17 cellular contexts compared by ENCODE assay signal in genomic region chr4:73596001-73596400, GRCh38. TPM values are rescaled to one million over a fixed set of nuclear protein-coding genes. Genes with fewer than 3 reads are reported as not detected.
DNase-seq lines count a peak whose midpoint lies in the region; ATAC-seq, FAIRE-seq and TF ChIP-seq lines count a peak whose summit lies in the region.
"Had no signal": no experiment of that assay in that cellular context is flagged by ENCODE, and none has a peak within 500 bp of the region (broad histone marks: within the 10 kb centered on the region; RNA-seq: fewer than 3 reads in every experiment).

No MANE protein-coding gene starts in this region.

- H3K79me2 ChIP-seq in DOHH2 (ENCODE audit: control insufficient read depth, low read length), result peaks cover 65% of the 10 kb centered on the region
- H3K79me2 ChIP-seq in OCI-LY1 (ENCODE audit: insufficient read depth, low read length), result no peaks in the 10 kb centered on the region; the same call in 1 of the 2 replicates
- H3K79me2 ChIP-seq in SU-DHL-6 (ENCODE audit: insufficient read depth, low read length), result no peaks in the 10 kb centered on the region
- H3K79me2 ChIP-seq in PC-9 (ENCODE audit: low read depth), result no peaks in the 10 kb centered on the region

- TF ChIP-seq RAD21 in A549 (conservative IDR thresholded peaks at IDR 0.05 in 1 of 2, IDR thresholded peaks at IDR 0.05 in 1 of 2), result no peak

- no peaks in the 10 kb centered on the region for H3K9me2 ChIP-seq in DOHH2 (replicated peaks; ENCODE audit: control insufficient read depth, low read length)
- H3K9me2 ChIP-seq in OCI-LY1 (ENCODE audit: low read depth, low read length), result no peaks in the 10 kb centered on the region
- H3K9me2 ChIP-seq in SU-DHL-6 (replicated peaks; ENCODE audit: insufficient read depth, low read length), result no peaks in the 10 kb centered on the region
- H3K9me2 ChIP-seq in PC-9 (ENCODE audit: insufficient read depth), result no peaks in the 10 kb centered on the region

- intact Hi-C loops in PC-9 (cut with micrococcal nuclease; ENCODE audit: unreplicated experiment), result loop anchor here (10.0 kb wide), 1 partner anchor 329 kb away; no protein-coding TSS in a partner anchor

- H3K9me3 ChIP-seq in A549 (no peaks in the 10 kb centered on the region), DOHH2 (ENCODE audit: control insufficient read depth, insufficient read depth, low read length) (peaks cover 4% of the 10 kb centered on the region; the same call in 1 of the 2 replicates), OCI-LY1 (ENCODE audit: low read length) (0 out of 2 replicates have a peak, but pooled peaks cover 4% of the 10 kb centered on the region), SU-DHL-6 (ENCODE audit: insufficient read depth, low read length) (no peaks in the 10 kb centered on the region), PC-9 (ENCODE audit: insufficient read depth, low read depth) (no peaks in the 10 kb centered on the region)
- H3K9me3 ChIP-seq: BLaER1, Caco-2 had no signal

- DNase-seq in A549 (ENCODE audit: low read depth in 1 of 2, low spot score in 1 of 2), result no peak
- DNase-seq in activated T-cell treated with anti-CD3 and anti-CD28 coated beads, Interleukin-2, amount 50 U/mL, for 72 hours, result no peak
- DNase-seq in PC-9, result no peak
- no peak for DNase-seq in occipital lobe (lab: John Stamatoyannopoulos, UW)
- DNase-seq: Caco-2; CD8-positive, alpha-beta memory T cell; DND-41; GF-D8; HCEC 1CT; HFFc6 had no signal

- TF ChIP-seq EP300 in A549 (IDR thresholded peaks at IDR 0.05), result no peak

- ATAC-seq in A549, result no peak
- ATAC-seq in activated T-cell treated with anti-CD3 and anti-CD28 coated beads, Interleukin-2, amount 50 U/mL, for 72 hours (replicated peaks in 1 of 2), result no peak

- H3K4me3 ChIP-seq in A549 (no peak overlapping the region), DOHH2 (ENCODE audit: low read length) (peak overlapping the region; percentile 46), OCI-LY1 (ENCODE audit: low read depth, low read length, poor library complexity, severe bottlenecking) (no peak overlapping the region), SU-DHL-6 (ENCODE audit: insufficient read depth, low read length, poor library complexity, severe bottlenecking) (no peak overlapping the region), PC-9 (no peak overlapping the region)
- H3K4me3 ChIP-seq: BLaER1 had no signal

- H3K36me3 ChIP-seq in DOHH2 (ENCODE audit: control insufficient read depth, low read length), result peaks cover 91% of the 10 kb centered on the region
- peaks cover 86% of the 10 kb centered on the region for H3K36me3 ChIP-seq in OCI-LY1 (ENCODE audit: insufficient read depth, low read length)
- H3K36me3 ChIP-seq in SU-DHL-6 (ENCODE audit: low read length), result no peaks in the 10 kb centered on the region
- no peaks in the 10 kb centered on the region for H3K36me3 ChIP-seq in PC-9 (ENCODE audit: low read depth)
- H3K36me3 ChIP-seq: BLaER1 had no signal

- H3K27me3 Mint-ChIP-seq in activated T-cell treated with anti-CD3 and anti-CD28 coated beads, Interleukin-2, amount 50 U/mL, for 72 hours (ENCODE audit: low read depth), result no peaks in the 10 kb centered on the region

- no peak for TF ChIP-seq POLR2A in A549 (IDR thresholded peaks at IDR 0.05; ENCODE audit: low read length)

- H3K27me3 ChIP-seq in DOHH2 (ENCODE audit: control insufficient read depth, low read length), result no peaks in the 10 kb centered on the region
- H3K27me3 ChIP-seq in OCI-LY1 (ENCODE audit: insufficient read depth, low read length), result no peaks in the 10 kb centered on the region
- H3K27me3 ChIP-seq in SU-DHL-6 (ENCODE audit: low read length), result no peaks in the 10 kb centered on the region
- H3K27me3 ChIP-seq in PC-9 (ENCODE audit: insufficient read depth, low read depth), result no peaks in the 10 kb centered on the region
- H3K27me3 ChIP-seq: BLaER1 had no signal

- CTCF ChIA-PET in A549 (lab: Yijun Ruan, JAX) (interaction anchor here (1.2 to 3.8 kb wide), 2 partner anchors 22 to 56 kb away, joined by 4 to 24 read pairs; no protein-coding TSS in a partner anchor), PC-9 (lab: Charles Lee) (no interaction called here)

- H3K4me1 Mint-ChIP-seq in activated T-cell treated with anti-CD3 and anti-CD28 coated beads, Interleukin-2, amount 50 U/mL, for 72 hours (ENCODE audit: low read depth), result no peaks in the 10 kb centered on the region
- H3K4me1 Mint-ChIP-seq: CD8-positive, alpha-beta memory T cell had no signal

- no peaks in the 10 kb centered on the region for H4K20me1 ChIP-seq in DOHH2 (ENCODE audit: control insufficient read depth, insufficient read depth, low read depth, low read length)
- H4K20me1 ChIP-seq in OCI-LY1 (ENCODE audit: insufficient read depth, low read length), result no peaks in the 10 kb centered on the region
- no peaks in the 10 kb centered on the region for H4K20me1 ChIP-seq in SU-DHL-6 (ENCODE audit: low read depth, low read length)
- no peaks in the 10 kb centered on the region for H4K20me1 ChIP-seq in PC-9 (ENCODE audit: insufficient read depth)
- H4K20me1 ChIP-seq: BLaER1 had no signal

- H2AFZ ChIP-seq in OCI-LY1 (ENCODE audit: low read length) (no peak overlapping the region), SU-DHL-6 (ENCODE audit: low read depth, low read length, severe bottlenecking) (no peak overlapping the region), PC-9 (no peak overlapping the region)

- H3K36me3 Mint-ChIP-seq in activated T-cell treated with anti-CD3 and anti-CD28 coated beads, Interleukin-2, amount 50 U/mL, for 72 hours (ENCODE audit: insufficient read depth in 2 of 2), result no peaks in the 10 kb centered on the region
- H3K36me3 Mint-ChIP-seq: CD8-positive, alpha-beta memory T cell had no signal

- no peaks in the 10 kb centered on the region for H3K9me3 Mint-ChIP-seq in activated T-cell treated with anti-CD3 and anti-CD28 coated beads, Interleukin-2, amount 50 U/mL, for 72 hours
- H3K9me3 Mint-ChIP-seq: HFFc6 had no signal

- H3K4me3 Mint-ChIP-seq in activated T-cell treated with anti-CD3 and anti-CD28 coated beads, Interleukin-2, amount 50 U/mL, for 72 hours, result no peak overlapping the region
- H3K4me3 Mint-ChIP-seq: CD8-positive, alpha-beta memory T cell; HFFc6 had no signal

- no TSS peak for BruUV-seq in PC-9 (replicated peaks; lab: Mats Ljungman, UMichigan)

- no peak overlapping the region for H3K27ac Mint-ChIP-seq in activated T-cell treated with anti-CD3 and anti-CD28 coated beads, Interleukin-2, amount 50 U/mL, for 72 hours
- H3K27ac Mint-ChIP-seq: CD8-positive, alpha-beta memory T cell; HFFc6 had no signal

- POLR2A ChIA-PET in A549 (lab: Yijun Ruan, JAX), result no interaction called here
- POLR2A ChIA-PET in PC-9 (lab: Charles Lee; ENCODE audit: unreplicated experiment), result interaction anchor here (0.6 kb wide), 1 partner anchor 14 kb away, joined by 4 read pairs; no protein-coding TSS in a partner anchor

- TF ChIP-seq CTCF in A549 (IDR thresholded peaks at IDR 0.05) (no peak), DOHH2 (IDR thresholded peaks at IDR 0.05; ENCODE audit: low read depth, low read length, poor library complexity, severe bottlenecking) (no peak), OCI-LY1 (IDR thresholded peaks at IDR 0.05; ENCODE audit: low read length) (no peak), SU-DHL-6 (IDR thresholded peaks at IDR 0.05; ENCODE audit: insufficient read depth, low read length, poor library complexity, severe bottlenecking) (no peak), PC-9 (conservative IDR thresholded peaks at IDR 0.05) (no peak)

- FAIRE-seq in A549 (lab: Jason Lieb, UNC), result no peak
- FAIRE-seq: H1, HTR-8/SVneo had no signal

- peak overlapping the region; percentile 62 to 81 for H3K27ac ChIP-seq in A549
- peak overlapping the region; percentile 100 for H3K27ac ChIP-seq in DOHH2 (ENCODE audit: low read depth, low read length)
- peak overlapping the region; percentile 100 for H3K27ac ChIP-seq in OCI-LY1 (ENCODE audit: low read depth, low read length, poor library complexity, severe bottlenecking)
- H3K27ac ChIP-seq in SU-DHL-6 (ENCODE audit: low read depth, low read length), result peak overlapping the region; percentile 100
- no peak overlapping the region for H3K27ac ChIP-seq in PC-9
- H3K27ac ChIP-seq: BLaER1 had no signal

- H3F3A ChIP-seq in DOHH2 (ENCODE audit: control insufficient read depth, insufficient read depth) (peaks cover 76% of the 10 kb centered on the region), OCI-LY1 (ENCODE audit: insufficient read depth, low read length) (peaks cover 17% of the 10 kb centered on the region), SU-DHL-6 (ENCODE audit: insufficient read depth) (peaks cover 36% of the 10 kb centered on the region), PC-9 (ENCODE audit: insufficient read depth, low read depth) (no peaks in the 10 kb centered on the region)

- 2% methylated on average over 4 of the region's 4 CpGs for WGBS in A549 (ENCODE audit: missing lambda C conversion rate)

- no peak overlapping the region for H3K9ac ChIP-seq in OCI-LY1 (ENCODE audit: low read length)
- H3K9ac ChIP-seq in SU-DHL-6 (ENCODE audit: low read length), result peak overlapping the region; percentile 16; the same call in 1 of the 2 replicates
- H3K9ac ChIP-seq: BLaER1 had no signal

- H3K4me1 ChIP-seq in A549 (peaks cover 54% of the 10 kb centered on the region), DOHH2 (ENCODE audit: control insufficient read depth, low read length) (peaks cover 100% of the 10 kb centered on the region), OCI-LY1 (ENCODE audit: insufficient read depth, low read length, severe bottlenecking) (peaks cover 86% of the 10 kb centered on the region), PC-9 (replicated peaks; ENCODE audit: insufficient read depth) (peaks cover 11% of the 10 kb centered on the region; the same call in 1 of the 2 replicates)

- H3K4me2 ChIP-seq in A549, result peak overlapping the region; percentile 51
- H3K4me2 ChIP-seq in DOHH2 (ENCODE audit: low read length), result peak overlapping the region; percentile 53
- H3K4me2 ChIP-seq in OCI-LY1 (ENCODE audit: low read length), result no peak overlapping the region
- H3K4me2 ChIP-seq in SU-DHL-6 (ENCODE audit: low read depth, low read length, poor library complexity, severe bottlenecking), result peak overlapping the region; percentile 29
- no peak overlapping the region for H3K4me2 ChIP-seq in PC-9
- H3K4me2 ChIP-seq: BLaER1 had no signal

TF ChIP-seq in A549, 52 proteins besides CTCF, POLR2A, EP300 and RAD21 (continues in another document):
- TF ChIP-seq KDM5A (IDR thresholded peaks at IDR 0.05), result no peak
- TF ChIP-seq PHF8 (IDR thresholded peaks at IDR 0.05; ENCODE audit: borderline replicate concordance, low read depth), result no peak

RNA-seq across cellular contexts. Expression of gene RASSF6, which starts 24.2 kb away (rescaled TPM):
- 4.4 and 5.9 TPM in 2 replicates for polyA plus RNA-seq in A549 (2011; rRNA removed)
- 0.33 and 0.43 TPM in 2 replicates for polyA plus RNA-seq in A549 (2012; cell fraction: cytosol; rRNA removed)
- 0.28 and 0.32 TPM in 2 replicates for polyA plus RNA-seq in A549 (2012; cell fraction: nucleus; rRNA removed)
- 1.6 to 1.8 TPM (median 1.8 TPM) in 3 replicates for polyA plus RNA-seq in A549 (2017; fragmentation: RNase III; extraction: RNeasy Plus Mini Kit Qiagen cat#74134 plus additional on column Dnase treatment)
- polyA minus RNA-seq in A549 (2011; rRNA and poly(A)+ RNA removed), result 3.3 and 4.0 TPM in 2 replicates
- total RNA-seq in activated T-cell treated with anti-CD3 and anti-CD28 coated beads, Interleukin-2, amount 50 U/mL, for 72 hours, result under 1 TPM in 1 of 2 donors, not detected in 1; 0.07 TPM
- total RNA-seq in PC-9 (2021), result 0.40 and 0.59 TPM in 2 replicates
- total RNA-seq in occipital lobe, result 0.31 TPM
- total RNA-seq: A673; CD8-positive, alpha-beta memory T cell; HFFc6 had no signal
- polyA plus RNA-seq: CD8-positive, alpha-beta memory T cell had no signal

Comparison
In these comparisons a context has a peak if more than half of its experiments do, and no peak if none do; other contexts are left out.
1. H3K4me2 ChIP-seq: peak in A549 (single experiment), DOHH2 (single experiment) and SU-DHL-6 (single experiment); none in OCI-LY1 (single experiment) and PC-9 (single experiment).